Comparison of ENCODE assay signal across 8 cellular contexts in the genomic region with DNA sequence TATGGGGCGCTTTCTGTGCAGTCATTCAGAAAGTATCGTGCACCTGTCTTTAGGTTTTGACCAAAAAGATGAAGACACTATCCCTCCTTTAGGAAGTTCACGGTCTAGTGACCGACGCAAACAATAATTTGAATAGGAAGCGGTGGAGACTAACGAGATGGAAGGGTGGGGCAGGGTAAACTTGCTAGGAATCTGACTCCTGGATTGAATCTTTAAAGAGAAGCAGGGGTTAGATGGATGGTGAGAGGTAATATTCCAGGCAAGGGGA. TPM values are rescaled to one million over a fixed set of nuclear protein-coding genes. Genes with fewer than 3 reads are reported as not detected.
DNase-seq lines count a peak whose midpoint lies in the region; ATAC-seq and TF ChIP-seq lines count a peak whose summit lies in the region.

No MANE protein-coding gene starts in this region.

- CTCF ChIA-PET in A673 (lab: Charles Lee), result no interaction called here

- TF ChIP-seq CTCF in A673 (conservative IDR thresholded peaks at IDR 0.05; ENCODE audit: low read depth, low read length) (no peak), fibroblast of mammary gland (conservative IDR thresholded peaks at IDR 0.05; ENCODE audit: control insufficient read depth, insufficient read depth, low read depth, low read length) (no peak)

- TSS peak; percentile 95 for BruUV-seq in A673 (replicated peaks; lab: Mats Ljungman, UMichigan)

- H3K27ac ChIP-seq in A673 (ENCODE audit: low read depth, low read length, poor library complexity, severe bottlenecking), result peak overlapping the region; percentile 97

- intact Hi-C loops in A673 (cut with micrococcal nuclease; ENCODE audit: unreplicated experiment), result no loop called here

- peak; percentile 12 for ATAC-seq in GM21529 (IDR thresholded peaks at IDR 0.05; ENCODE audit: unreplicated experiment)

- POLR2A ChIA-PET in A673 (lab: Charles Lee; ENCODE audit: low non-redundant PET), result no interaction called here

- H3K36me3 ChIP-seq in A673 (ENCODE audit: insufficient read depth, low read length, poor library complexity, severe bottlenecking) (no peaks in the 10 kb centered on the region), skeletal muscle satellite cell (ENCODE audit: insufficient read depth, low read length) (peaks cover 4% of the 10 kb centered on the region)

- no peaks in the 10 kb centered on the region for H3K27me3 ChIP-seq in A673 (replicated peaks; ENCODE audit: insufficient read depth, low read depth, low read length, poor library complexity)
- H3K27me3 ChIP-seq in skeletal muscle satellite cell (ENCODE audit: control insufficient read depth, insufficient read depth, low read length), result no peaks in the 10 kb centered on the region

- H3K9me3 ChIP-seq in A673 (ENCODE audit: low read depth, low read length, poor library complexity, severe bottlenecking) (no peaks in the 10 kb centered on the region), skeletal muscle satellite cell (replicated peaks; ENCODE audit: low read length) (no peaks in the 10 kb centered on the region)

- DNase-seq in A673 (ENCODE audit: low spot score) (peak; percentile 6), RPMI7951 (ENCODE audit: low read depth) (peak; percentile 24), fibroblast of mammary gland (ENCODE audit: low read depth) (no peak), NCI-H1048 (lab: John Stamatoyannopoulos, UW) (no peak)
- DNase-seq in stimulated activated CD8-positive, alpha-beta memory T cell treated with anti-CD3 and anti-CD28 coated beads, Interleukin-4, amount 100 ng/mL, for 48 hours, result no peak
- DNase-seq in activated CD8-positive, alpha-beta memory T cell treated with anti-CD3 and anti-CD28 coated beads, Interleukin-2, amount 50 U/mL, for 4 hours, result no peak

- peaks cover 9% of the 10 kb centered on the region for H3K4me1 ChIP-seq in A673 (ENCODE audit: insufficient read depth, low read length, poor library complexity, severe bottlenecking)
- peaks cover 26% of the 10 kb centered on the region for H3K4me1 ChIP-seq in skeletal muscle satellite cell (ENCODE audit: control insufficient read depth, insufficient read depth, low read length)

- H3K9ac ChIP-seq in skeletal muscle satellite cell (ENCODE audit: low read depth, low read length), result peak overlapping the region; percentile 77

- H3K4me3 ChIP-seq in A673 (ENCODE audit: low read depth, low read length, poor library complexity, severe bottlenecking), result peak overlapping the region; percentile 91
- H3K4me3 ChIP-seq in fibroblast of mammary gland (ENCODE audit: control insufficient read depth, low read depth, low read length), result peak overlapping the region; percentile 98
- peak overlapping the region; percentile 96 for H3K4me3 ChIP-seq in skeletal muscle satellite cell (ENCODE audit: low read length)

- H3K4me2 ChIP-seq in skeletal muscle satellite cell (ENCODE audit: low read length), result peak overlapping the region; percentile 81

RNA-seq across cellular contexts. Expression of gene TXNL1, which starts 0.6 kb away (rescaled TPM):
- 115 and 131 TPM in 2 replicates for total RNA-seq in A673 (2021)
- 74.1 and 78.3 TPM in 2 replicates for total RNA-seq in RPMI7951 (2014; rRNA removed; shearing (Covaris generic))
- total RNA-seq in skeletal muscle satellite cell (2012; rRNA removed), result 40.8 and 44.4 TPM in 2 replicates

RNA-seq across cellular contexts. Expression of gene WDR7, which starts 12.1 kb away (rescaled TPM):
- 21.2 and 24.3 TPM in 2 replicates for total RNA-seq in A673 (2021)
- 6.6 and 7.0 TPM in 2 replicates for total RNA-seq in RPMI7951 (2014; rRNA removed; shearing (Covaris generic))
- total RNA-seq in skeletal muscle satellite cell (2012; rRNA removed), result 16.7 and 19.2 TPM in 2 replicates

Comparison
In these comparisons a context has a peak if more than half of its experiments do, and no peak if none do; other contexts are left out.
1. DNase-seq: peak in A673 (single experiment) and RPMI7951 (single experiment); none in fibroblast of mammary gland (single experiment), stimulated activated CD8-positive, alpha-beta memory T cell treated with anti-CD3 and anti-CD28 coated beads, Interleukin-4, amount 100 ng/mL, for 48 hours (single experiment), NCI-H1048 (single experiment) and activated CD8-positive, alpha-beta memory T cell treated with anti-CD3 and anti-CD28 coated beads, Interleukin-2, amount 50 U/mL, for 4 hours (single experiment).
2. Peak in every context shown above with its lines, with median percentiles within 50 percentile points of each other: H3K4me3 ChIP-seq.